Comparison of ENCODE assay signal across 12 cellular contexts in the genomic region with DNA sequence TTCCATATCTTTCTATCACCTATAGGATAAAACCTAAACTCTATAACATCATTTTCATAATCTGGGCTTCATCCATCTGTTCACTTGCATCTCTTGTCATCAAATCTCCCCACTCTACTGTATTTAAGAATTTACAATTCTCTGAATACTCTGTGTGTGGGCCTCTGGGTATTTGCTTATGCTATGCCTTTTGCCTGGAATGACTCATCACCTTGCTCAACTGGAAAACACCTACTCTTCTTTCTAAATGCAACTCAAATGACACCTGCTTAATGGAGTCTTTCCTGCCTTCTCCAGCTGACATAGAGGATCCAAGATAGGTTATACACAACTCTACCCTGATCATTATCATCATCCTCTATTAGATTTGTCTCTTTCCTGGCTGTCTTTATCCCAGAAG.
DNase-seq lines count a peak whose midpoint lies in the region; ATAC-seq and TF ChIP-seq lines count a peak whose summit lies in the region.
"Had no signal": no experiment of that assay in that cellular context is flagged by ENCODE, and none has a peak within 500 bp of the region (broad histone marks: within the 10 kb centered on the region; RNA-seq: fewer than 3 reads in every experiment).

No MANE protein-coding gene starts in this region.

- TF ChIP-seq POLR2A in gastroesophageal sphincter (IDR thresholded peaks at IDR 0.05), result no peak

- H3K9me3 ChIP-seq in gastroesophageal sphincter, result peaks cover 0 to 5% (median 0%) of the 10 kb centered on the region in 3 donors
- H3K9me3 ChIP-seq: suprapubic skin had no signal

- no peaks in the 10 kb centered on the region for H3K27me3 ChIP-seq in gastroesophageal sphincter
- H3K27me3 ChIP-seq: suprapubic skin had no signal

- no peak overlapping the region for H3K27ac ChIP-seq in gastroesophageal sphincter
- H3K27ac ChIP-seq: suprapubic skin had no signal

- POLR2A ChIA-PET in HEK293T (lab: Yijun Ruan, JAX), result no interaction called here

- CTCF ChIA-PET in HEK293T (lab: Yijun Ruan, JAX), result no interaction called here

- TF ChIP-seq CTCF in omental fat pad (IDR thresholded peaks at IDR 0.05), result no peak
- TF ChIP-seq CTCF in gastroesophageal sphincter (IDR thresholded peaks at IDR 0.05), result no peak

- H3K4me3 ChIP-seq in gastroesophageal sphincter, result no peak overlapping the region
- H3K4me3 ChIP-seq: suprapubic skin had no signal

- no peaks in the 10 kb centered on the region for H3K4me1 ChIP-seq in gastroesophageal sphincter
- H3K4me1 ChIP-seq: suprapubic skin had no signal

- ATAC-seq in GM19043 (IDR thresholded peaks at IDR 0.05; ENCODE audit: low read depth, unreplicated experiment) (peak; percentile 85), HG02798 (IDR thresholded peaks at IDR 0.05; ENCODE audit: poor library complexity, unreplicated experiment) (peak; percentile 87), omental fat pad (ENCODE audit: low FRiP score) (peak; percentile 70), gastroesophageal sphincter (no peak)
- ATAC-seq: HCT116, Panc1 had no signal

- no peaks in the 10 kb centered on the region for H3K36me3 ChIP-seq in gastroesophageal sphincter
- H3K36me3 ChIP-seq: suprapubic skin had no signal

- peak; percentile 59 for DNase-seq in NCI-H510A treated with DMSO at 0.1 percent for 48 hours (lab: John Stamatoyannopoulos, UW)
- DNase-seq in omental fat pad (ENCODE audit: low spot score), result no peak
- DNase-seq in NCI-H1092 (lab: John Stamatoyannopoulos, UW), result no peak
- no peak for DNase-seq in cerebellar cortex (ENCODE audit: low spot score)
- DNase-seq in HEK293T (ENCODE audit: extremely low spot score), result no peak
- DNase-seq: activated naive CD4-positive, alpha-beta T cell had no signal

- TF ChIP-seq EP300 in gastroesophageal sphincter (IDR thresholded peaks at IDR 0.05), result no peak

TF ChIP-seq in HEK293T, 16 proteins besides CTCF, POLR2A, EP300 and RAD21:
- TF ChIP-seq LEF1 (IDR thresholded peaks at IDR 0.05; ENCODE audit: borderline replicate concordance), result no peak
- TF ChIP-seq ARNT (IDR thresholded peaks at IDR 0.05), result no peak
- TF ChIP-seq FOXK2 (IDR thresholded peaks at IDR 0.05), result no peak
- no peak for TF ChIP-seq TARDBP (IDR thresholded peaks at IDR 0.05)
